ENCODE assay signal across 28 cellular contexts in the genomic region with DNA sequence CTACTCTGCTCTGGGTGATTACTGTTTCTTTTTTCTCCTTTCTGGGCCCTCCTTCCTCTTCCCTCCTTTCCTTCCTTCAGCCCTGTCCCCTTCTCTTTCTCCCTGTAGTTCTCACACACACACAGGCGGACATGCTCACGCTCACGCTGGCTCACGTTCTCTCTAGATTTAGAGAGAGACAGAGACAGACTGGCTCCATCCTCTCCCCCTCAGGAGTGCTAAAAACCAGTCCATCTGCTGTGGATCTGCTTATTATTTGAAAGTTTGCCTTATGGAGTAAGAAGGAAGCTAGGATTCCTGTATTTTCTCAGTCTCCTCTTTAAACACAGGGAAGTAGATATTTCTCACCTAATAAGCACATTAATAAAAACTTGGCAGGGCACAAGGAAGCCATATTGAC. TPM values are rescaled to one million over a fixed set of nuclear protein-coding genes. Genes with fewer than 3 reads are reported as not detected.
"Had no signal": no experiment of that assay in that cellular context is flagged by ENCODE, and none has a peak within 500 bp of the region (broad histone marks: within the 10 kb centered on the region; RNA-seq: fewer than 3 reads in every experiment).

No MANE protein-coding gene starts in this region.

- ATAC-seq: activated CD8-positive, alpha-beta T cell treated with anti-CD3 and anti-CD28 coated beads, Interleukin-2, amount 10 ng/mL, durations not matched to agents 7 days and 5 days; activated naive CD4-positive, alpha-beta T cell treated with anti-CD3 and anti-CD28 coated beads, Interleukin-2, amount 50 U/mL, for 72 hours; body of pancreas; Panc1 had no signal

- H3K4me2 ChIP-seq: KMS-11 had no signal

- H3K27ac Mint-ChIP-seq: activated CD4-positive, alpha-beta T cell treated with anti-CD3 and anti-CD28 coated beads, Interleukin-2, amount 10 ng/mL, durations not matched to agents 24 days and 14 days; activated CD8-positive, alpha-beta T cell treated with anti-CD3 and anti-CD28 coated beads, Interleukin-2, amount 10 ng/mL, durations not matched to agents 7 days and 5 days; activated naive CD4-positive, alpha-beta T cell treated with anti-CD3 and anti-CD28 coated beads for 36 hours; activated T-cell treated with anti-CD3 and anti-CD28 coated beads, Interleukin-2, amount 50 U/mL, for 24 hours; activated T-helper 2 cell treated with anti-CD3 and anti-CD28 coated beads, Interferon-gamma antibody, Interleukin-2, Interleukin-4, amounts not matched to agents 10 μg/mL and 5 μg/mL and 100 μg/mL, durations not matched to agents 14 hours and 24 hours and 36 hours had no signal

- H3K27ac ChIP-seq: adrenal gland, body of pancreas, KMS-11, SJCRH30, SK-N-MC had no signal

- H3K9me3 ChIP-seq: adrenal gland, body of pancreas, SJCRH30 had no signal

- H3K4me1 ChIP-seq: adrenal gland, body of pancreas, SJCRH30 had no signal

- H3K4me3 Mint-ChIP-seq: activated CD4-positive, alpha-beta T cell treated with anti-CD3 and anti-CD28 coated beads, Interleukin-2, amount 10 ng/mL, durations not matched to agents 24 days and 14 days; activated CD8-positive, alpha-beta T cell treated with anti-CD3 and anti-CD28 coated beads, Interleukin-2, amount 10 ng/mL, durations not matched to agents 7 days and 5 days; activated naive CD4-positive, alpha-beta T cell treated with anti-CD3 and anti-CD28 coated beads for 36 hours; activated T-cell treated with anti-CD3 and anti-CD28 coated beads, Interleukin-2, amount 50 U/mL, for 24 hours had no signal

- H3K4me3 ChIP-seq: adrenal gland, body of pancreas, SJCRH30, SK-N-MC had no signal

- H3K9me3 Mint-ChIP-seq: activated CD4-positive, alpha-beta T cell treated with anti-CD3 and anti-CD28 coated beads, Interleukin-2, amount 10 ng/mL, durations not matched to agents 24 days and 14 days; activated naive CD4-positive, alpha-beta T cell treated with anti-CD3 and anti-CD28 coated beads for 36 hours; activated naive CD4-positive, alpha-beta T cell treated with anti-CD3 and anti-CD28 coated beads, Interleukin-2, amount 50 U/mL, for 72 hours; activated T-cell treated with anti-CD3 and anti-CD28 coated beads, Interleukin-2, amount 50 U/mL, for 24 hours; activated T-helper 2 cell treated with anti-CD3 and anti-CD28 coated beads, Interferon-gamma antibody, Interleukin-2, Interleukin-4, amounts not matched to agents 10 μg/mL and 5 μg/mL and 100 μg/mL, durations not matched to agents 14 hours and 24 hours and 36 hours had no signal

- H3K4me1 Mint-ChIP-seq: activated CD4-positive, alpha-beta T cell treated with anti-CD3 and anti-CD28 coated beads, Interleukin-2, amount 10 ng/mL, durations not matched to agents 24 days and 14 days had no signal

- FAIRE-seq: astrocyte, bronchial epithelial cell had no signal

- H3K36me3 ChIP-seq: adrenal gland, SJCRH30 had no signal

- DNase-seq: activated CD4-positive, alpha-beta T cell treated with anti-CD3 and anti-CD28 coated beads, Interleukin-2, amount 10 ng/mL, durations not matched to agents 24 days and 14 days; activated CD4-positive, alpha-beta T cell treated with anti-CD3 and anti-CD28 coated beads, Interleukin-2, amount 50 U/mL, for 4 hours; activated CD8-positive, alpha-beta T cell treated with anti-CD3 and anti-CD28 coated beads, Interleukin-2, amount 10 ng/mL, durations not matched to agents 7 days and 5 days; activated gamma-delta T cell treated with Interleukin-2 at 50 U/mL for 16 hours; activated naive CD4-positive, alpha-beta T cell treated with anti-CD3 and anti-CD28 coated beads for 36 hours; activated T-cell treated with anti-CD3 and anti-CD28 coated beads, Interleukin-2, amount 50 U/mL, for 24 hours; adrenal gland; body of pancreas; MM.1S; MV-4-11; NCI-H1092; NCI-H1436 treated with DMSO at 0.1 percent for 48 hours; NCI-H1930; NCI-H345; NCI-H524; NCI-H69; SHP77; SJCRH30; T1000 had no signal

- H3K9ac ChIP-seq: KMS-11 had no signal

- H3K27me3 ChIP-seq: body of pancreas had no signal

- H3K36me3 Mint-ChIP-seq: activated naive CD4-positive, alpha-beta T cell treated with anti-CD3 and anti-CD28 coated beads, Interleukin-2, amount 50 U/mL, for 72 hours had no signal

RNA-seq across cellular contexts. Expression of gene KCNA1, which starts 48.1 kb away (rescaled TPM):
- total RNA-seq: activated CD4-positive, alpha-beta T cell treated with anti-CD3 and anti-CD28 coated beads, Interleukin-2, amount 10 ng/mL, durations not matched to agents 24 days and 14 days; activated CD8-positive, alpha-beta T cell treated with anti-CD3 and anti-CD28 coated beads, Interleukin-2, amount 10 ng/mL, durations not matched to agents 7 days and 5 days; activated T-helper 2 cell treated with anti-CD3 and anti-CD28 coated beads, Interferon-gamma antibody, Interleukin-2, Interleukin-4, amounts not matched to agents 10 μg/mL and 5 μg/mL and 100 μg/mL, durations not matched to agents 14 hours and 24 hours and 36 hours; adrenal gland; bronchial epithelial cell; RPMI7951; SJCRH30; T-helper 2 cell treated with Interferon-gamma antibody and Interleukin-4, amounts not matched to agents 100 ng/mL and 5 ng/mL, for 36 hours had no signal
- polyA plus RNA-seq: adrenal gland had no signal
